Comparison of ENCODE assay signal across 16 cellular contexts in genomic region chr11:9821008-9821752, GRCh38.
DNase-seq lines count a peak whose midpoint lies in the region; ATAC-seq and TF ChIP-seq lines count a peak whose summit lies in the region.
"Had no signal": no experiment of that assay in that cellular context is flagged by ENCODE, and none has a peak within 500 bp of the region (broad histone marks: within the 10 kb centered on the region; RNA-seq: fewer than 3 reads in every experiment).

No MANE protein-coding gene starts in this region.

- H3K9me3 Mint-ChIP-seq in activated T-helper 2 cell treated with anti-CD3 and anti-CD28 coated beads, Interferon-gamma antibody, Interleukin-2, Interleukin-4, amounts not matched to agents 10 μg/mL and 5 μg/mL and 100 μg/mL, durations not matched to agents 14 hours and 24 hours and 36 hours, result no peaks in the 10 kb centered on the region
- H3K9me3 Mint-ChIP-seq: activated T-cell treated with anti-CD3 and anti-CD28 coated beads, Interleukin-2, amount 50 U/mL, for 24 hours; natural killer cell had no signal

- TF ChIP-seq RAD21 in SK-N-SH (IDR thresholded peaks at IDR 0.05; ENCODE audit: low read length), result no peak

- H3K9me3 ChIP-seq in heart left ventricle (no peaks in the 10 kb centered on the region), SK-N-SH (no peaks in the 10 kb centered on the region), fibroblast of lung (ENCODE audit: control insufficient read depth, insufficient read depth, low read depth, low read length) (no peaks in the 10 kb centered on the region), suprapubic skin (no peaks in the 10 kb centered on the region)
- H3K9me3 ChIP-seq: stomach had no signal

- TF ChIP-seq CTCF in heart left ventricle (IDR thresholded peaks at IDR 0.05) (no peak), SK-N-SH (IDR thresholded peaks at IDR 0.05) (no peak), fibroblast of lung (conservative IDR thresholded peaks at IDR 0.05 in 1 of 2, IDR thresholded peaks at IDR 0.05 in 1 of 2; ENCODE audit: low read depth in 1 of 2, low read length in 2 of 2) (no peak), suprapubic skin (IDR thresholded peaks at IDR 0.05) (no peak)

- no peak overlapping the region for H3K9ac ChIP-seq in SK-N-SH
- H3K9ac ChIP-seq in fibroblast of lung (ENCODE audit: insufficient read depth, low read length), result no peak overlapping the region

- POLR2A ChIA-PET in SK-N-SH (lab: Yijun Ruan, JAX), result no interaction called here

- H4K20me1 ChIP-seq in SK-N-SH (ENCODE audit: insufficient read depth) (no peaks in the 10 kb centered on the region), fibroblast of lung (ENCODE audit: control insufficient read depth, extremely low read depth, insufficient read depth, low read length) (no peaks in the 10 kb centered on the region)

- H3K9me2 ChIP-seq in SK-N-SH, result no peaks in the 10 kb centered on the region

- H3K4me3 Mint-ChIP-seq in activated T-helper 2 cell treated with anti-CD3 and anti-CD28 coated beads, Interferon-gamma antibody, Interleukin-2, Interleukin-4, amounts not matched to agents 10 μg/mL and 5 μg/mL and 100 μg/mL, durations not matched to agents 14 hours and 24 hours and 36 hours (ENCODE audit: low read depth), result no peak overlapping the region
- H3K4me3 Mint-ChIP-seq: activated naive CD8-positive, alpha-beta T cell; activated T-cell treated with anti-CD3 and anti-CD28 coated beads, Interleukin-2, amount 50 U/mL, for 24 hours; natural killer cell had no signal

- TF ChIP-seq EP300 in SK-N-SH (IDR thresholded peaks at IDR 0.05; ENCODE audit: borderline replicate concordance in 1 of 2, low read depth in 1 of 2, low read length in 1 of 2), result no peak
- no peak for TF ChIP-seq EP300 in suprapubic skin (IDR thresholded peaks at IDR 0.05)

- H3K4me1 Mint-ChIP-seq in activated T-helper 2 cell treated with anti-CD3 and anti-CD28 coated beads, Interferon-gamma antibody, Interleukin-2, Interleukin-4, amounts not matched to agents 10 μg/mL and 5 μg/mL and 100 μg/mL, durations not matched to agents 14 hours and 24 hours and 36 hours (ENCODE audit: low read depth), result peaks cover 6% of the 10 kb centered on the region
- H3K4me1 Mint-ChIP-seq: natural killer cell had no signal

- no peak overlapping the region for H3K27ac Mint-ChIP-seq in activated T-helper 2 cell treated with anti-CD3 and anti-CD28 coated beads, Interferon-gamma antibody, Interleukin-2, Interleukin-4, amounts not matched to agents 10 μg/mL and 5 μg/mL and 100 μg/mL, durations not matched to agents 14 hours and 24 hours and 36 hours
- H3K27ac Mint-ChIP-seq: activated naive CD8-positive, alpha-beta T cell; activated T-cell treated with anti-CD3 and anti-CD28 coated beads, Interleukin-2, amount 50 U/mL, for 24 hours; natural killer cell had no signal

- H3K27ac ChIP-seq in heart left ventricle (peak overlapping the region in 8 of 12 donors; percentile 1 to 66 (median 43)), SK-N-SH (ENCODE audit: low read depth in 2 of 2, low read length in 1 of 2) (peak overlapping the region; percentile 29 to 63; a peak in 2 of 4 replicates), fibroblast of lung (ENCODE audit: insufficient read depth, low read length) (no peak overlapping the region), suprapubic skin (peak overlapping the region; percentile 13)
- H3K27ac ChIP-seq: stomach had no signal

- no peaks in the 10 kb centered on the region for H3K27me3 Mint-ChIP-seq in activated T-helper 2 cell treated with anti-CD3 and anti-CD28 coated beads, Interferon-gamma antibody, Interleukin-2, Interleukin-4, amounts not matched to agents 10 μg/mL and 5 μg/mL and 100 μg/mL, durations not matched to agents 14 hours and 24 hours and 36 hours (ENCODE audit: low read depth)
- H3K27me3 Mint-ChIP-seq: activated naive CD8-positive, alpha-beta T cell; activated T-cell treated with anti-CD3 and anti-CD28 coated beads, Interleukin-2, amount 50 U/mL, for 24 hours had no signal

- CTCF ChIA-PET in SK-N-SH (lab: Yijun Ruan, JAX), result interaction anchor here (1.0 kb wide), 1 partner anchor 63 kb away, joined by 4 read pairs; no protein-coding TSS in a partner anchor

- no peak for ATAC-seq in heart left ventricle
- no peak for ATAC-seq in GM19023 (IDR thresholded peaks at IDR 0.05; ENCODE audit: unreplicated experiment)
- ATAC-seq: natural killer cell had no signal

- H3K4me3 ChIP-seq in heart left ventricle (no peak overlapping the region), SK-N-SH (ENCODE audit: low read depth in 2 of 2, low read length in 1 of 2) (no peak overlapping the region), fibroblast of lung (replicated peaks in 1 of 4; ENCODE audit: control extremely low read depth in 1 of 4, insufficient read depth in 1 of 4, low read depth in 3 of 4, low read length in 4 of 4) (no peak overlapping the region), suprapubic skin (no peak overlapping the region)
- H3K4me3 ChIP-seq: lung, stomach had no signal

- H3K36me3 ChIP-seq in heart left ventricle (peaks cover 0 to 14% (median 5%) of the 10 kb centered on the region in 9 donors), SK-N-SH (replicated peaks in 1 of 2; ENCODE audit: control insufficient read depth in 1 of 2, insufficient read depth in 2 of 2, low read length in 1 of 2) (peaks cover 0 to 1% of the 10 kb centered on the region in 2 experiments), fibroblast of lung (ENCODE audit: control insufficient read depth, insufficient read depth, low read length) (no peaks in the 10 kb centered on the region), suprapubic skin (no peaks in the 10 kb centered on the region)

- intact Hi-C loops in heart left ventricle (cut with DNase I), result no loop called here
- intact Hi-C loops in cardiac septum (cut with DNase I), result loop anchor here (5.0 kb wide), 1 partner anchor 59 kb away; no protein-coding TSS in a partner anchor
- intact Hi-C loops in activated T-helper 2 cell treated with anti-CD3 and anti-CD28 coated beads, Interferon-gamma antibody, Interleukin-2, Interleukin-4, amounts not matched to agents 10 μg/mL and 5 μg/mL and 100 μg/mL, durations not matched to agents 14 hours and 24 hours and 36 hours (cut with micrococcal nuclease), result no loop called here

- TF ChIP-seq POLR2A in heart left ventricle (IDR thresholded peaks at IDR 0.05) (no peak), suprapubic skin (IDR thresholded peaks at IDR 0.05) (no peak)

- H3K4me2 ChIP-seq in SK-N-SH (0 out of 2 replicates have a peak overlapping the region, but pooled peaks have one; percentile 19), fibroblast of lung (ENCODE audit: extremely low read depth, insufficient read depth, low read length) (peak overlapping the region; percentile 15)

- H3K4me1 ChIP-seq in heart left ventricle, result peaks cover 0 to 22% (median 10%) of the 10 kb centered on the region in 12 donors
- peaks cover 0 to 8% of the 10 kb centered on the region in 2 experiments for H3K4me1 ChIP-seq in SK-N-SH (ENCODE audit: control insufficient read depth in 1 of 2, insufficient read depth in 2 of 2, low read depth in 1 of 2, low read length in 1 of 2)
- H3K4me1 ChIP-seq in fibroblast of lung (ENCODE audit: control insufficient read depth, extremely low read depth, insufficient read depth, low read length), result peaks cover 3% of the 10 kb centered on the region
- peaks cover 15% of the 10 kb centered on the region for H3K4me1 ChIP-seq in suprapubic skin

- H3K36me3 Mint-ChIP-seq in activated T-helper 2 cell treated with anti-CD3 and anti-CD28 coated beads, Interferon-gamma antibody, Interleukin-2, Interleukin-4, amounts not matched to agents 10 μg/mL and 5 μg/mL and 100 μg/mL, durations not matched to agents 14 hours and 24 hours and 36 hours (ENCODE audit: low read depth), result no peaks in the 10 kb centered on the region
- H3K36me3 Mint-ChIP-seq: natural killer cell had no signal

- 82 to 86% (median 84%) methylated on average over 7 of the region's 7 CpGs for WGBS in heart left ventricle, 4 donors
- WGBS in SK-N-SH (ENCODE audit: low lambda C conversion rate), result 50% methylated on average over 7 of the region's 7 CpGs
- 53% methylated on average over 7 of the region's 7 CpGs for WGBS in suprapubic skin

- H2AFZ ChIP-seq in SK-N-SH (ENCODE audit: low read depth), result no peak overlapping the region
- no peak overlapping the region for H2AFZ ChIP-seq in fibroblast of lung (ENCODE audit: low read length)

- peaks cover 14% of the 10 kb centered on the region for H3F3A ChIP-seq in SK-N-SH (replicated peaks; ENCODE audit: insufficient read depth)

- H3K79me2 ChIP-seq in SK-N-SH (ENCODE audit: insufficient read depth), result no peaks in the 10 kb centered on the region
- H3K79me2 ChIP-seq in fibroblast of lung (ENCODE audit: control insufficient read depth, insufficient read depth, low read length), result no peaks in the 10 kb centered on the region

- H3K27me3 ChIP-seq in heart left ventricle (no peaks in the 10 kb centered on the region), SK-N-SH (ENCODE audit: insufficient read depth) (no peaks in the 10 kb centered on the region), fibroblast of lung (ENCODE audit: control insufficient read depth, insufficient read depth, low read length) (no peaks in the 10 kb centered on the region), suprapubic skin (no peaks in the 10 kb centered on the region)
- H3K27me3 ChIP-seq: stomach had no signal

- DNase-seq in heart left ventricle, result no peak
- DNase-seq in cardiac septum (ENCODE audit: low spot score), result no peak
- peak; percentile 46 for DNase-seq in SK-N-SH
- DNase-seq in fibroblast of lung (ENCODE audit: low read depth in 2 of 2), result peak in 1 of 2 donors; percentile 30
- DNase-seq in suprapubic skin (ENCODE audit: low spot score in 2 of 2), result no peak
- no peak for DNase-seq in ureter (ENCODE audit: low spot score)
- no peak for DNase-seq in activated T-helper 2 cell treated with anti-CD3 and anti-CD28 coated beads, Interferon-gamma antibody, Interleukin-2, Interleukin-4, amounts not matched to agents 10 μg/mL and 5 μg/mL and 100 μg/mL, durations not matched to agents 14 hours and 24 hours and 36 hours (ENCODE audit: low spot score)
- DNase-seq: activated T-cell treated with anti-CD3 and anti-CD28 coated beads, Interleukin-2, amount 50 U/mL, for 24 hours; caudate nucleus; effector CD8-positive, alpha-beta T cell; natural killer cell; NCI-H1436 treated with DMSO at 0.1 percent for 48 hours; stomach had no signal

TF ChIP-seq in SK-N-SH, 30 proteins besides CTCF, POLR2A, EP300 and RAD21 (continues in another document):
- TF ChIP-seq POLR2AphosphoS5 (IDR thresholded peaks at IDR 0.05; ENCODE audit: low read depth, low read length), result peak; percentile 37; the same call in 1 of the 2 replicates
- TF ChIP-seq CHD2 (IDR thresholded peaks at IDR 0.05; ENCODE audit: low read length, partially characterized antibody), result no peak
- TF ChIP-seq JUND (IDR thresholded peaks at IDR 0.05), result no peak
- no peak for TF ChIP-seq USF1 (IDR thresholded peaks at IDR 0.05; ENCODE audit: borderline replicate concordance, low read depth)
